ENCODE assay signal across 8 cellular contexts in the genomic region with DNA sequence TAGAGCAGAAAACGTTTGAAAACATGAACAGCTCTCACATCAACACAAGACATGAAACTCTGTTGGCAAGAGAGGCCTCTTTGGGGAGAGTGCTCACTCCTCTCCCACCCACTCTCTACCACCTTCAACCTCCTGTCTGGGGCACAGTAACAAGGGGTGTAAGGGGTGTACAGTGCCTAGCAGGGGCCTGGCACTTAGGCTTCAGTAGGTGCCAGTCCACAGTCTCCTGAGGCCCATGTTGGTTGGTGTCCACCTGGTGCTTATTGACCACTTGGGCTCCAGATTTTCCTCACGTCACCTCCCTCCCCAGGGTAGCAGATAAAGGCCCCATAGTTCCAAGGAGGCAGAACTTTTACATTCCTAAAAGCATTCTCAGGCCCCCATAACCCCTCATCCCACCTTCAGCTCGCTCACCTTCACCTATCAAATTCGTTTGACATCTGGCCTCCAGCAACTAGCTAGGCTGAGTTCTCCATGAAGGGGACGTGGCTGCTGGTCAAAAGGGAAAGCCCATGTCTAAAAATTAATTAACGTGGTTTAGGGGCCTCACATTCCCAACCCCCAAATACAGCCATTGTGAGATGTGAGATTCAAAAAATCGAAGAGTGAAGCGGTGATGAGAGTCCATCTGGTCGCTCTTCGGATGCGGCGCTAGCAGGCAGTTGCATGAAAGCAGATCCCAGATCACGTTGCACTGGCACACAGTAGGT. TPM values are rescaled to one million over a fixed set of nuclear protein-coding genes. Genes with fewer than 3 reads are reported as not detected.
A peak's percentile ranks its signal among the peaks of the same experiment; 100 is the strongest.
DNase-seq lines count a peak whose midpoint lies in the region; ATAC-seq, FAIRE-seq and TF ChIP-seq lines count a peak whose summit lies in the region.

No MANE protein-coding gene starts in this region.

- H3K36me3 ChIP-seq in ACC112 (ENCODE audit: insufficient read depth, low read length) (no peaks in the 10 kb centered on the region), KMS-11 (ENCODE audit: insufficient read depth) (no peaks in the 10 kb centered on the region)

- no peaks in the 10 kb centered on the region; the same call in 1 of the 2 replicates for H4K20me1 ChIP-seq in KMS-11 (ENCODE audit: insufficient read depth)

- H3K27me3 ChIP-seq in ACC112 (ENCODE audit: insufficient read depth, low read length): no peaks in the 10 kb centered on the region
- H3K27me3 ChIP-seq in KMS-11 (ENCODE audit: insufficient read depth, low read depth): no peaks in the 10 kb centered on the region

- H3K4me1 ChIP-seq in ACC112 (ENCODE audit: control insufficient read depth, insufficient read depth, low read length, unreplicated experiment): peaks cover 27% of the 10 kb centered on the region
- peaks cover 34% of the 10 kb centered on the region for H3K4me1 ChIP-seq in KMS-11 (ENCODE audit: low read depth, poor library complexity, severe bottlenecking)

- H3K9ac ChIP-seq in KMS-11: peak overlapping the region; percentile 88; the same call in 1 of the 2 replicates

- no peak for DNase-seq in chondrocyte (ENCODE audit: low spot score)
- no peak for DNase-seq in naive B cell
- DNase-seq in NCI-H524 treated with DMSO at 0.1 percent for 48 hours (lab: John Stamatoyannopoulos, UW): no peak
- DNase-seq in GM12891 (ENCODE audit: insufficient read length, low spot score): no peak
- no peak for DNase-seq in GM19239 (ENCODE audit: insufficient read length, low spot score)

- H3K4me1 Mint-ChIP-seq in chondrocyte (ENCODE audit: low read depth) (peaks cover 57% of the 10 kb centered on the region), naive B cell (peaks cover 39 to 48% (median 47%) of the 10 kb centered on the region in 3 donors)

- H3K27ac Mint-ChIP-seq in chondrocyte (ENCODE audit: unreplicated experiment) (peak overlapping the region; percentile 99), naive B cell (peak overlapping the region; percentile 96 to 99 (median 97))

- peak overlapping the region; percentile 98 for H3K4me3 Mint-ChIP-seq in chondrocyte (ENCODE audit: unreplicated experiment)
- peak overlapping the region; percentile 88 to 99 (median 97) for H3K4me3 Mint-ChIP-seq in naive B cell

- peaks cover 42% of the 10 kb centered on the region for H3K79me2 ChIP-seq in ACC112 (ENCODE audit: control insufficient read depth, insufficient read depth, low read length, unreplicated experiment)
- H3K79me2 ChIP-seq in KMS-11 (ENCODE audit: insufficient read depth, low read depth): peaks cover 42% of the 10 kb centered on the region

- FAIRE-seq in GM12891 (lab: Jason Lieb, UNC) (no peak), GM19239 (lab: Jason Lieb, UNC) (no peak)

- H3K27me3 Mint-ChIP-seq in chondrocyte (ENCODE audit: low read depth) (no peaks in the 10 kb centered on the region), naive B cell (no peaks in the 10 kb centered on the region)

- ATAC-seq in naive B cell (ENCODE audit: low read depth in 2 of 2): no peak
- ATAC-seq in GM18498 (IDR thresholded peaks at IDR 0.05; ENCODE audit: unreplicated experiment): no peak

- peak overlapping the region; percentile 50; the same call in 1 of the 2 replicates for H3K4me2 ChIP-seq in KMS-11

- peak overlapping the region; percentile 60 for H2AFZ ChIP-seq in ACC112 (ENCODE audit: low read length, unreplicated experiment)
- H2AFZ ChIP-seq in KMS-11 (ENCODE audit: low read depth): peak overlapping the region; percentile 75

- no peaks in the 10 kb centered on the region for H3K9me3 Mint-ChIP-seq in chondrocyte (ENCODE audit: low read depth)
- H3K9me3 Mint-ChIP-seq in naive B cell: no peaks in the 10 kb centered on the region

- TF ChIP-seq CTCF in KMS-11 (conservative IDR thresholded peaks at IDR 0.05; ENCODE audit: low read depth, low read length) (no peak), chondrocyte (IDR thresholded peaks at IDR 0.05) (no peak)

- H3K36me3 Mint-ChIP-seq in chondrocyte (ENCODE audit: low read depth) (peaks cover 4% of the 10 kb centered on the region), naive B cell (no peaks in the 10 kb centered on the region)

- H3K4me3 ChIP-seq in ACC112 (ENCODE audit: low read depth, low read length) (peak overlapping the region; percentile 98), KMS-11 (IDR thresholded peaks at IDR 0.05; ENCODE audit: insufficient read depth, low read depth, low read length) (no peak overlapping the region)

- no peak for TF ChIP-seq POLR2A in GM12891 (IDR thresholded peaks at IDR 0.05; ENCODE audit: low read depth, low read length)

- no peak overlapping the region for H3K27ac ChIP-seq in ACC112 (ENCODE audit: low read depth, low read length)
- H3K27ac ChIP-seq in KMS-11: no peak overlapping the region

TF ChIP-seq in GM12891, 5 proteins besides CTCF, POLR2A, EP300 and RAD21:
- TF ChIP-seq POU2F2 (IDR thresholded peaks at IDR 0.05; ENCODE audit: low read depth, low read length) (no peak), POLR2AphosphoS5 (IDR thresholded peaks at IDR 0.05; ENCODE audit: low read depth, low read length) (no peak), TAF1 (IDR thresholded peaks at IDR 0.05; ENCODE audit: low read depth, low read length) (no peak), SPI1 (IDR thresholded peaks at IDR 0.05; ENCODE audit: low read depth, low read length) (no peak), PAX5 (IDR thresholded peaks at IDR 0.05; ENCODE audit: insufficient read depth, low read length, severe bottlenecking) (no peak)
TF ChIP-seq in GM12891: peak in this region for 0.

RNA-seq across cellular contexts. Expression of a gene that starts 0.7 kb away (rescaled TPM):
- total RNA-seq in chondrocyte: 105 to 111 TPM (median 110 TPM) in 3 replicates
- 10 to 100 TPM in 5 of 6 donors, 1 to 10 TPM in 1; 7.3 to 41.8 (median 17.1) TPM for polyA plus RNA-seq in naive B cell (ENCODE audit: low read depth in 6 of 6)
- polyA plus RNA-seq in GM12891 (2012; ENCODE audit: low read depth, missing spikeins): 40.8 TPM

RNA-seq across cellular contexts. Expression of a gene that starts 11.1 kb away (rescaled TPM):
- 37.3 to 49.3 TPM (median 37.7 TPM) in 3 replicates for total RNA-seq in chondrocyte
- polyA plus RNA-seq in naive B cell (ENCODE audit: low read depth in 6 of 6): 10 to 100 TPM in 5 of 6 donors, 1 to 10 TPM in 1; 4.7 to 24.3 (median 15.9) TPM
- polyA plus RNA-seq in GM12891 (2012; ENCODE audit: low read depth, missing spikeins): 12.0 TPM
